Comparison of ENCODE assay signal across 8 cellular contexts in the genomic region with DNA sequence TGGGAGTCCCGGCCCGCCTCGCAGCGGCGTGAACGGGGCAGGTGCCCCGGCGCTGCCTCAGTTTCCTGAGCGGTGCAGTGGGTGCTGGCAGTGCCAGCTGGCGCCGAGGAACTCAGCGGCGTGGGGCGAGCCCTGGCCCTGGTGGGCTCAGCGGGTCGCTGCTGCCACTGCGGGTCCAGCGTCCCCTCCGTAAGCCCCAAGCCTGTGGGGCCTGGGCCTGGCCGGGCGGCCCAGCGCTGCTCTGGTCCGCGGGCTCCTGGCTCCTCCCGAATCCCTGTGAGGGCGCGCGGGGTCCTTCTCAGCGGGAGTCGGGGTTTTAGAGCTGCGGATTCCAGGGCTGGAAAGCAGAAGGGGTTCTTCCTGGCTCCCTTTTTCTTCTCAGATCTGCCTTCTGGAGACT. TPM values are rescaled to one million over a fixed set of nuclear protein-coding genes. Genes with fewer than 3 reads are reported as not detected.
DNase-seq lines count a peak whose midpoint lies in the region; ATAC-seq and TF ChIP-seq lines count a peak whose summit lies in the region.
"Not testable (repeated sequence)": the region's sequence is repeated elsewhere in the genome, so short reads cannot be mapped to it uniquely, and the experiment has no call there.

No MANE protein-coding gene starts in this region.

- not testable (repeated sequence) for DNase-seq in H7; OCI-LY7 (ENCODE audit: low spot score); astrocyte of the spinal cord (ENCODE audit: low read depth, low spot score); esophagus muscularis mucosa (ENCODE audit: extremely low spot score); left colon; omental fat pad (ENCODE audit: low spot score); suprapubic skin (ENCODE audit: low spot score in 2 of 2)

- H3K79me2 ChIP-seq in OCI-LY7 (ENCODE audit: insufficient read depth, low read depth, low read length) = not testable (repeated sequence)

- H3K9ac ChIP-seq in BLaER1 = peak overlapping the region; percentile 92

- in situ Hi-C loops in astrocyte of the spinal cord (cut with HindIII; ENCODE audit: low sequenced_read_pairs) = not testable (repeated sequence)

- H3K4me3 ChIP-seq in BLaER1 (peak overlapping the region; percentile 91), H7 (ENCODE audit: insufficient read depth, low read depth, low read length) (peak overlapping the region; percentile 62), OCI-LY7 (ENCODE audit: low read depth, low read length, poor library complexity, severe bottlenecking) (peak overlapping the region; percentile 76), astrocyte of the spinal cord (ENCODE audit: low read depth, low read length) (peak overlapping the region; percentile 56), esophagus muscularis mucosa (peak overlapping the region; percentile 69 to 96 (median 93)), suprapubic skin (peak overlapping the region; percentile 82)

- peak overlapping the region; percentile 71 for H3K4me2 ChIP-seq in BLaER1
- H3K4me2 ChIP-seq in OCI-LY7 (ENCODE audit: low read length) = peak overlapping the region; percentile 60

- CTCF ChIA-PET in OCI-LY7 (lab: Charles Lee; ENCODE audit: unreplicated experiment) = not testable (repeated sequence)

- POLR2A ChIA-PET in OCI-LY7 (lab: Charles Lee) = not testable (repeated sequence)

- H3K9me2 ChIP-seq in OCI-LY7 (ENCODE audit: insufficient read depth, low read length) = not testable (repeated sequence)

- WGBS in esophagus muscularis mucosa = no CpG with 5 or more reads among the region's 31 CpGs
- no CpG with 5 or more reads among the region's 31 CpGs for WGBS in suprapubic skin

- H3K4me1 ChIP-seq in BLaER1 (peaks cover 19% of the 10 kb centered on the region), esophagus muscularis mucosa (peaks cover 7 to 31% (median 24%) of the 10 kb centered on the region in 4 donors), suprapubic skin (peaks cover 21% of the 10 kb centered on the region)
- not testable (repeated sequence) for H3K4me1 ChIP-seq in OCI-LY7 (ENCODE audit: insufficient read depth, low read length, poor library complexity, severe bottlenecking)

- H3K36me3 ChIP-seq in BLaER1 = peaks cover 45% of the 10 kb centered on the region
- not testable (repeated sequence) for H3K36me3 ChIP-seq in H7 (replicated peaks; ENCODE audit: control insufficient read depth, insufficient read depth, low read length)
- H3K36me3 ChIP-seq in OCI-LY7 (ENCODE audit: insufficient read depth, low read length) = peaks cover 16% of the 10 kb centered on the region
- H3K36me3 ChIP-seq in esophagus muscularis mucosa = peaks cover 0 to 25% (median 17%) of the 10 kb centered on the region in 4 donors
- H3K36me3 ChIP-seq in suprapubic skin = peaks cover 10% of the 10 kb centered on the region

- H3K9me3 ChIP-seq in BLaER1 = peaks cover 28% of the 10 kb centered on the region
- H3K9me3 ChIP-seq in OCI-LY7 (ENCODE audit: low read length); esophagus muscularis mucosa; suprapubic skin: not testable (repeated sequence)

- not testable (repeated sequence) for TF ChIP-seq CTCF in OCI-LY7 (conservative IDR thresholded peaks at IDR 0.05; ENCODE audit: low read length); astrocyte of the spinal cord (IDR thresholded peaks at IDR 0.05; ENCODE audit: low read depth, low read length); esophagus muscularis mucosa (IDR thresholded peaks at IDR 0.05); omental fat pad (IDR thresholded peaks at IDR 0.05); suprapubic skin (IDR thresholded peaks at IDR 0.05)

- H3K27me3 ChIP-seq in BLaER1; H7 (ENCODE audit: control insufficient read depth, insufficient read depth, low read length); esophagus muscularis mucosa; suprapubic skin: not testable (repeated sequence)

- not testable (repeated sequence) for TF ChIP-seq POLR2A in esophagus muscularis mucosa (IDR thresholded peaks at IDR 0.05; ENCODE audit: low read depth); suprapubic skin (IDR thresholded peaks at IDR 0.05)

- intact Hi-C loops in OCI-LY7 (cut with micrococcal nuclease; ENCODE audit: unreplicated experiment); left colon (cut with DNase I, micrococcal nuclease): not testable (repeated sequence)
- intact Hi-C loops in esophagus muscularis mucosa (cut with DNase I) = loop anchor here (5.0 kb wide), 1 partner anchor 82 kb away; a partner anchor contains a TSS

- TF ChIP-seq EP300 in esophagus muscularis mucosa (IDR thresholded peaks at IDR 0.05); suprapubic skin (IDR thresholded peaks at IDR 0.05): not testable (repeated sequence)

- peak overlapping the region; percentile 89; the same call in 1 of the 2 replicates for H3K27ac ChIP-seq in BLaER1
- not testable (repeated sequence) for H3K27ac ChIP-seq in OCI-LY7 (ENCODE audit: low read depth, low read length, poor library complexity, severe bottlenecking)
- H3K27ac ChIP-seq in esophagus muscularis mucosa (replicated peaks in 1 of 4) = peak overlapping the region; percentile 85 to 92 (median 88)
- peak overlapping the region; percentile 90 for H3K27ac ChIP-seq in suprapubic skin

- not testable (repeated sequence) for H2AFZ ChIP-seq in OCI-LY7 (ENCODE audit: low read length)

- BruUV-seq in OCI-LY7 (replicated peaks; lab: Mats Ljungman, UMichigan) = not testable (repeated sequence)

- ATAC-seq in left colon (peak; percentile 19), omental fat pad (ENCODE audit: low FRiP score) (peak; percentile 33)

- not testable (repeated sequence) for H4K20me1 ChIP-seq in BLaER1; OCI-LY7 (ENCODE audit: insufficient read depth, low read length)

RNA-seq across cellular contexts. Expression of a gene that starts 0.9 kb away (rescaled TPM):
- total RNA-seq in H7 (2014; rRNA removed; shearing (Covaris generic)) = 2.7 and 11.7 TPM in 2 replicates
- total RNA-seq in OCI-LY7 (2014; rRNA removed; shearing (Covaris generic)) = 13.4 and 15.2 TPM in 2 replicates
- total RNA-seq in OCI-LY7 (2022) = 11.7 and 12.1 TPM in 2 replicates
- 10 to 100 TPM in 3 of 4 donors, 1 to 10 TPM in 1; 9.8 to 18.8 (median 15.4) TPM for total RNA-seq in esophagus muscularis mucosa
- 10 to 100 TPM in 1 of 2 donors, 1 to 10 TPM in 1; 9.8 to 10.4 TPM for total RNA-seq in left colon
- 10 to 100 TPM; 13.0 to 32.8 (median 22.8) TPM for total RNA-seq in omental fat pad
- total RNA-seq in suprapubic skin = 10 to 100 TPM; 12.5 to 34.5 (median 14.9) TPM

RNA-seq across cellular contexts. Expression of a gene that starts 35.1 kb away (rescaled TPM):
- 0.28 and 1.3 TPM in 2 replicates for total RNA-seq in H7 (2014; rRNA removed; shearing (Covaris generic))
- 0.22 and 0.31 TPM in 2 replicates for total RNA-seq in OCI-LY7 (2014; rRNA removed; shearing (Covaris generic))
- total RNA-seq in OCI-LY7 (2022) (0.32 TPM in 1 of 2 replicates, not detected in the other), esophagus muscularis mucosa (1 to 10 TPM; 2.1 to 4.0 (median 2.8) TPM), left colon (1 to 10 TPM in 1 of 2 donors, under 1 TPM in 1; 0.95 to 1.1 TPM), omental fat pad (1 to 10 TPM in 3 of 4 donors, under 1 TPM in 1; 0.48 to 5.8 (median 2.0) TPM), suprapubic skin (1 to 10 TPM in 3 of 4 donors, under 1 TPM in 1; 0.94 to 4.8 (median 2.0) TPM)
